ENCODE assay signal across 8 cellular contexts in genomic region chr16:88737298-88738166, GRCh38. TPM values are rescaled to one million over a fixed set of nuclear protein-coding genes. Genes with fewer than 3 reads are reported as not detected.
DNase-seq lines count a peak whose midpoint lies in the region; ATAC-seq, FAIRE-seq and TF ChIP-seq lines count a peak whose summit lies in the region.

No MANE protein-coding gene starts in this region.

- no peak overlapping the region for H3K4me3 Mint-ChIP-seq in activated T-helper 17 cell treated with anti-CD3 and anti-CD28 coated beads, Interleukin-2, amount 50 U/mL, for 72 hours

- no peaks in the 10 kb centered on the region for H3K27me3 Mint-ChIP-seq in activated T-helper 17 cell treated with anti-CD3 and anti-CD28 coated beads, Interleukin-2, amount 50 U/mL, for 72 hours

- peak; percentile 71 for DNase-seq in G401 (ENCODE audit: low spot score)
- peak; percentile 45 for DNase-seq in RPMI7951 (ENCODE audit: low read depth)
- DNase-seq in foreskin fibroblast = peak; percentile 80 to 86
- DNase-seq in pancreas = peak; percentile 58 to 95 (median 80)
- peak; percentile 78 for DNase-seq in transverse colon
- no peak for DNase-seq in foreskin melanocyte

- H3K36me3 Mint-ChIP-seq in activated T-helper 17 cell treated with anti-CD3 and anti-CD28 coated beads, Interleukin-2, amount 50 U/mL, for 72 hours (ENCODE audit: low read depth) = peaks cover 11% of the 10 kb centered on the region

- no peak for FAIRE-seq in pancreas (lab: Jason Lieb, UNC)

- no peak for TF ChIP-seq EP300 in transverse colon (IDR thresholded peaks at IDR 0.05; ENCODE audit: low read depth)

- no peak for TF ChIP-seq POLR2A in transverse colon (IDR thresholded peaks at IDR 0.05)

- no peaks in the 10 kb centered on the region for H3K9me3 Mint-ChIP-seq in activated T-helper 17 cell treated with anti-CD3 and anti-CD28 coated beads, Interleukin-2, amount 50 U/mL, for 72 hours

- peak; percentile 79 for TF ChIP-seq CTCF in foreskin fibroblast (IDR thresholded peaks at IDR 0.05; ENCODE audit: low read depth, low read length)
- peak; percentile 98 to 99 (median 99) for TF ChIP-seq CTCF in pancreas (IDR thresholded peaks at IDR 0.05)
- peak; percentile 98 to 100 (median 99) for TF ChIP-seq CTCF in transverse colon (IDR thresholded peaks at IDR 0.05)

- H3K4me3 ChIP-seq in foreskin fibroblast (ENCODE audit: low read depth in 1 of 2, low read length in 2 of 2) (no peak overlapping the region), pancreas (no peak overlapping the region), transverse colon (no peak overlapping the region)

- H3K4me1 ChIP-seq in pancreas (no peaks in the 10 kb centered on the region), transverse colon (peaks cover 0 to 6% (median 3%) of the 10 kb centered on the region in 4 donors)

- peak; percentile 66 for ATAC-seq in HG02759 (IDR thresholded peaks at IDR 0.05; ENCODE audit: unreplicated experiment)
- ATAC-seq in activated T-helper 17 cell treated with anti-CD3 and anti-CD28 coated beads, Interleukin-2, amount 50 U/mL, for 72 hours (replicated peaks) = peak; percentile 89
- ATAC-seq in pancreas = peak; percentile 83 to 93 (median 90)

- 31 to 42% methylated on average over 42 to 54 of the region's 54 CpGs for WGBS in pancreas, 2 donors
- 53% methylated on average over 37 of the region's 54 CpGs; no CpG with 5 or more reads in 1 of the 2 donors for WGBS in transverse colon (ENCODE audit: low coverage in 1 of 2), 2 donors

- H3K27me3 ChIP-seq in pancreas (no peaks in the 10 kb centered on the region), transverse colon (no peaks in the 10 kb centered on the region)

- intact Hi-C loops in pancreas (cut with DNase I) (loop anchor here in 1 of 3 donors (10.0 kb wide), 1 partner anchor 427 kb away; no protein-coding TSS in a partner anchor), transverse colon (cut with DNase I; ENCODE audit: low total_unique reads) (no loop called here)

- in situ Hi-C loops in G401 (cut with HindIII; ENCODE audit: low sequenced_read_pairs) (no loop called here), transverse colon (cut with MboI; ENCODE audit: low pct_ligation_motif_present in 1 of 4, low pct_unique_long_range_greater_than_20kb in 1 of 4, low sequenced_read_pairs in 3 of 4) (loop anchor here in 1 of 4 donors (25.0 kb wide), 1 partner anchor 475 kb away; the partner anchor contains the start of genes SLC22A31 and ZNF778)

- H3K36me3 ChIP-seq in pancreas (peaks cover 0 to 8% (median 0%) of the 10 kb centered on the region in 3 donors), transverse colon (peaks cover 0 to 22% (median 0%) of the 10 kb centered on the region in 4 donors)

- H3K27ac ChIP-seq in pancreas (no peak overlapping the region), transverse colon (peak overlapping the region in 1 of 4 donors; percentile 30)

- H3K27ac Mint-ChIP-seq in activated T-helper 17 cell treated with anti-CD3 and anti-CD28 coated beads, Interleukin-2, amount 50 U/mL, for 72 hours = no peak overlapping the region

- H3K4me1 Mint-ChIP-seq in activated T-helper 17 cell treated with anti-CD3 and anti-CD28 coated beads, Interleukin-2, amount 50 U/mL, for 72 hours = no peaks in the 10 kb centered on the region

- H3K9me3 ChIP-seq in pancreas (no peaks in the 10 kb centered on the region), transverse colon (no peaks in the 10 kb centered on the region)

RNA-seq across cellular contexts. Expression of gene CTU2, which starts 31.2 kb away (rescaled TPM):
- 14.7 and 21.8 TPM in 2 replicates for total RNA-seq in G401 (2014; rRNA removed; shearing (Covaris generic))
- total RNA-seq in RPMI7951 (2014; rRNA removed; shearing (Covaris generic)) = 13.2 and 13.4 TPM in 2 replicates
- 10 to 100 TPM; 19.8 to 31.8 TPM for total RNA-seq in activated T-helper 17 cell treated with anti-CD3 and anti-CD28 coated beads, Interleukin-2, amount 50 U/mL, for 72 hours
- 10 to 100 TPM in 3 of 6 donors, 1 to 10 TPM in 3; 8.1 to 13.3 (median 10.0) TPM for total RNA-seq in pancreas
- polyA plus RNA-seq in pancreas = 10 to 100 TPM; 20.3 to 21.9 TPM
- 1 to 10 TPM in 3 of 4 donors, not detected in 1; 2.8 to 5.6 (median 4.2) TPM for total RNA-seq in transverse colon

RNA-seq across cellular contexts. Expression of gene RNF166, which starts 31.3 kb away (rescaled TPM):
- 22.3 and 31.3 TPM in 2 replicates for total RNA-seq in G401 (2014; rRNA removed; shearing (Covaris generic))
- total RNA-seq in RPMI7951 (2014; rRNA removed; shearing (Covaris generic)) = 10.6 and 16.0 TPM in 2 replicates
- total RNA-seq in activated T-helper 17 cell treated with anti-CD3 and anti-CD28 coated beads, Interleukin-2, amount 50 U/mL, for 72 hours = 100 to 1,000 TPM in 1 of 2 donors, 10 to 100 TPM in 1; 57.1 to 119 TPM
- total RNA-seq in pancreas = 10 to 100 TPM in 4 of 6 donors, 1 to 10 TPM in 2; 9.7 to 18.0 (median 10.9) TPM
- 10 to 100 TPM; 23.4 to 40.9 TPM for polyA plus RNA-seq in pancreas
- 10 to 100 TPM; 10.3 to 15.3 (median 14.4) TPM for total RNA-seq in transverse colon

RNA-seq across cellular contexts. Expression of gene PIEZO1, which starts 47.5 kb away (rescaled TPM):
- 69.8 and 75.6 TPM in 2 replicates for total RNA-seq in G401 (2014; rRNA removed; shearing (Covaris generic))
- total RNA-seq in RPMI7951 (2014; rRNA removed; shearing (Covaris generic)) = 76.4 and 91.5 TPM in 2 replicates
- total RNA-seq in activated T-helper 17 cell treated with anti-CD3 and anti-CD28 coated beads, Interleukin-2, amount 50 U/mL, for 72 hours = 100 to 1,000 TPM; 197 to 326 TPM
- total RNA-seq in pancreas (10 to 100 TPM; 16.3 to 72.0 (median 23.9) TPM), transverse colon (100 to 1,000 TPM; 133 to 546 (median 179) TPM)
- 100 to 1,000 TPM; 189 to 255 TPM for polyA plus RNA-seq in pancreas

RNA-seq across cellular contexts. Expression of gene SNAI3, which starts 51.2 kb away (rescaled TPM):
- 0.18 and 0.88 TPM in 2 replicates for total RNA-seq in G401 (2014; rRNA removed; shearing (Covaris generic))
- total RNA-seq in RPMI7951 (2014; rRNA removed; shearing (Covaris generic)) = not detected in 2 replicates
- total RNA-seq in activated T-helper 17 cell treated with anti-CD3 and anti-CD28 coated beads, Interleukin-2, amount 50 U/mL, for 72 hours = 1 to 10 TPM; 5.9 to 6.7 TPM
- total RNA-seq in pancreas (1 to 10 TPM in 1 of 6 donors, under 1 TPM in 5; 0.19 to 1.9 (median 0.69) TPM), transverse colon (1 to 10 TPM in 1 of 4 donors, under 1 TPM in 2, not detected in 1; 0.27 to 2.9 (median 0.75) TPM)
- 1 to 10 TPM in 1 of 2 donors, under 1 TPM in 1; 0.72 to 1.2 TPM for polyA plus RNA-seq in pancreas
